23 cellular contexts compared by ENCODE assay signal in the genomic region with DNA sequence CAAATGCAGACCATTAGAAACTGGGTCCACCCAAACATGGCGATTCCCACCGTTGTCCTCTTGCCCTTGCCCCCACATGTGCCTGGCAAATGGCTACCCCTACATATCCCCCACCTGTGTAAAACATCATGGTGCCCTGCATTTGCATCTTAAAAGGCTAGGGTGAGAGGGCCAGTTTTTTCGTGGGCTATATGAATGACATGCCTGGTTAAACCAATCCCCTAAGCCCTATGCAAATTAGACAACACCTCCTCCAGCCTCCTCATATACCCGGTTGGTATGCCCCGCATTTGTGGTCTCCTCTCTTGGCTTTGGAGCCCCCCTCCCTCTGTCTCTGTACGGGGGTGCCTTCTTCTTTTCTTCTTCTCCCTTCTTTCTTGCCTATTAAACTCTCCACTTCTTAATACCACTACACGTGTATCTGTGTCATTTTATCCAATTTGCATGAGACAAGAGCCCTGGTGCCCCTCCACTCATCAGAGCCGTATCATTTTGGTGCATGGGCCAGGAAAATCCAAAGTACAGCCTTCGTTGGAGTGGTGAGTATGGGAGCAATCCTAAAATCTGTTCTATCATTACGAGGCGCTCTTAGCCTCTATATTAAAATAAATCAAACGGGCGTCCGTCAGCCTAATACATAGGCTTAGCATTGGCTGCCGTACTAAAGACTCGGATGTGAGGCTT. TPM values are rescaled to one million over a fixed set of nuclear protein-coding genes. Genes with fewer than 3 reads are reported as not detected.
A peak's percentile ranks its signal among the peaks of the same experiment; 100 is the strongest.
DNase-seq lines count a peak whose midpoint lies in the region; TF ChIP-seq lines count a peak whose summit lies in the region.
"Had no signal": no experiment of that assay in that cellular context is flagged by ENCODE, and none has a peak within 500 bp of the region (broad histone marks: within the 10 kb centered on the region; RNA-seq: fewer than 3 reads in every experiment).

No MANE protein-coding gene starts in this region.

- H3K14ac ChIP-seq in mesenchymal stem cell (ENCODE audit: low read length in 2 of 2) = no peak overlapping the region

- H3K36me3 Mint-ChIP-seq in endodermal cell (ENCODE audit: low read depth) = peaks cover 2% of the 10 kb centered on the region
- H3K36me3 Mint-ChIP-seq: activated naive CD8-positive, alpha-beta T cell had no signal

- H2BK15ac ChIP-seq in mesenchymal stem cell (ENCODE audit: low read depth, poor library complexity, severe bottlenecking) = no peak overlapping the region

- no peaks in the 10 kb centered on the region for H3K79me1 ChIP-seq in mesenchymal stem cell (replicated peaks; ENCODE audit: low read length, poor library complexity, severe bottlenecking)

- H3K23ac ChIP-seq in mesenchymal stem cell (ENCODE audit: low read length in 2 of 2) = no peak overlapping the region

- no peaks in the 10 kb centered on the region for H3K27me3 ChIP-seq in left ventricle myocardium inferior (ENCODE audit: low read depth)
- no peaks in the 10 kb centered on the region for H3K27me3 ChIP-seq in endodermal cell (ENCODE audit: control insufficient read depth, insufficient read depth, low read length, poor library complexity, severe bottlenecking)
- H3K27me3 ChIP-seq in mesenchymal stem cell (ENCODE audit: control insufficient read depth in 1 of 2, insufficient read depth in 1 of 2, low read length in 2 of 2) = peaks cover 0 to 8% of the 10 kb centered on the region in 2 experiments
- no peaks in the 10 kb centered on the region for H3K27me3 ChIP-seq in osteoblast (ENCODE audit: insufficient read depth, low read length)
- H3K27me3 ChIP-seq: heart right ventricle, SJCRH30 had no signal

- no peak overlapping the region for H2BK5ac ChIP-seq in mesenchymal stem cell (ENCODE audit: low read depth, low read length, poor library complexity, severe bottlenecking)

- H4K91ac ChIP-seq in mesenchymal stem cell (ENCODE audit: low read length) = no peak overlapping the region

- H3K9me3 Mint-ChIP-seq in endodermal cell = no peaks in the 10 kb centered on the region
- H3K9me3 Mint-ChIP-seq: activated T-cell treated with anti-CD3 and anti-CD28 coated beads, Interleukin-2, amount 50 U/mL, for 72 hours had no signal

- H2BK120ac ChIP-seq in mesenchymal stem cell (ENCODE audit: low read depth, low read length) = no peak overlapping the region

- H3K27ac ChIP-seq in left ventricle myocardium inferior (replicated peaks) = no peak overlapping the region
- H3K27ac ChIP-seq in endodermal cell (ENCODE audit: low read depth, low read length) = no peak overlapping the region
- no peak overlapping the region for H3K27ac ChIP-seq in mesenchymal stem cell (ENCODE audit: low read length, poor library complexity, severe bottlenecking)
- H3K27ac ChIP-seq in osteoblast (ENCODE audit: low read depth, low read length) = no peak overlapping the region
- H3K27ac ChIP-seq: 22Rv1, GM23248, heart right ventricle, SJCRH30, tibial artery had no signal

- H2AK5ac ChIP-seq in mesenchymal stem cell (ENCODE audit: low read length, severe bottlenecking) = peak overlapping the region; percentile 87

- no peak overlapping the region for H3K4me2 ChIP-seq in mesenchymal stem cell (ENCODE audit: low read length, poor library complexity, severe bottlenecking)
- no peak overlapping the region for H3K4me2 ChIP-seq in osteoblast (ENCODE audit: insufficient read depth, low read length)

- WGBS in endodermal cell (ENCODE audit: insufficient coverage in 1 of 2, insufficient read length in 1 of 2), 2 experiments = 11 to 26% methylated on average over 6 to 16 of the region's 16 CpGs
- WGBS in mesenchymal stem cell = 35% methylated on average over 15 of the region's 16 CpGs

- no peak overlapping the region for H3K18ac ChIP-seq in mesenchymal stem cell (ENCODE audit: low read depth in 1 of 2, low read length in 2 of 2)

- intact Hi-C loops in cardiac septum (cut with DNase I) = no loop called here
- intact Hi-C loops in left ventricle myocardium inferior (cut with micrococcal nuclease) = no loop called here

- H3K4me1 Mint-ChIP-seq in endodermal cell = peaks cover 9% of the 10 kb centered on the region

- peak overlapping the region; percentile 73 for H3K4me3 Mint-ChIP-seq in endodermal cell
- H3K4me3 Mint-ChIP-seq: activated CD8-positive, alpha-beta T cell treated with anti-CD3 and anti-CD28 coated beads, Interleukin-2, amount 10 ng/mL, durations not matched to agents 7 days and 5 days; activated naive CD8-positive, alpha-beta T cell; activated T-cell treated with anti-CD3 and anti-CD28 coated beads, Interleukin-2, amount 50 U/mL, for 72 hours had no signal

- H3K9me3 ChIP-seq in left ventricle myocardium inferior (replicated peaks) = no peaks in the 10 kb centered on the region
- H3K9me3 ChIP-seq in endodermal cell (ENCODE audit: control insufficient read depth, low read length) = no peaks in the 10 kb centered on the region
- no peaks in the 10 kb centered on the region for H3K9me3 ChIP-seq in mesenchymal stem cell (ENCODE audit: control insufficient read depth, low read length)
- no peaks in the 10 kb centered on the region for H3K9me3 ChIP-seq in osteoblast (ENCODE audit: low read depth, low read length)
- H3K9me3 ChIP-seq: heart right ventricle, SJCRH30, tibial artery had no signal

- no peak overlapping the region for H3K4ac ChIP-seq in mesenchymal stem cell (ENCODE audit: low read depth in 1 of 2, low read length in 2 of 2)

- H3K4me3 ChIP-seq in left ventricle myocardium inferior (no peak overlapping the region), endodermal cell (ENCODE audit: low read length) (peak overlapping the region; percentile 82), mesenchymal stem cell (ENCODE audit: insufficient read depth in 1 of 2, low read depth in 1 of 2, low read length in 2 of 2) (no peak overlapping the region), osteoblast (ENCODE audit: insufficient read depth, low read length) (no peak overlapping the region)
- H3K4me3 ChIP-seq: GM23248, heart right ventricle, SJCRH30, tibial artery had no signal

- H4K8ac ChIP-seq in mesenchymal stem cell (ENCODE audit: low read length) = no peak overlapping the region

- H3K4me1 ChIP-seq in left ventricle myocardium inferior (peaks cover 3% of the 10 kb centered on the region), endodermal cell (ENCODE audit: control insufficient read depth, insufficient read depth, low read length) (no peaks in the 10 kb centered on the region), mesenchymal stem cell (ENCODE audit: control insufficient read depth, insufficient read depth, low read depth, low read length) (peaks cover 8% of the 10 kb centered on the region), osteoblast (ENCODE audit: insufficient read depth, low read length) (peaks cover 8% of the 10 kb centered on the region)
- H3K4me1 ChIP-seq: SJCRH30, tibial artery had no signal

- H3K27ac Mint-ChIP-seq in endodermal cell = peak overlapping the region; percentile 97
- H3K27ac Mint-ChIP-seq: activated CD8-positive, alpha-beta T cell treated with anti-CD3 and anti-CD28 coated beads, Interleukin-2, amount 10 ng/mL, durations not matched to agents 7 days and 5 days; activated T-cell treated with anti-CD3 and anti-CD28 coated beads, Interleukin-2, amount 50 U/mL, for 72 hours had no signal

- H4K20me1 ChIP-seq in osteoblast (ENCODE audit: insufficient read depth, low read length) = no peaks in the 10 kb centered on the region

- H3K27me3 Mint-ChIP-seq in endodermal cell (ENCODE audit: insufficient read depth) = no peaks in the 10 kb centered on the region
- H3K27me3 Mint-ChIP-seq: activated naive CD8-positive, alpha-beta T cell had no signal

- no peaks in the 10 kb centered on the region for H3K36me3 ChIP-seq in left ventricle myocardium inferior
- no peaks in the 10 kb centered on the region for H3K36me3 ChIP-seq in endodermal cell (ENCODE audit: control insufficient read depth, insufficient read depth, low read length)
- H3K36me3 ChIP-seq in mesenchymal stem cell (ENCODE audit: control insufficient read depth in 1 of 2, insufficient read depth in 2 of 2, low read depth in 1 of 2, low read length in 2 of 2) = no peaks in the 10 kb centered on the region
- H3K36me3 ChIP-seq in osteoblast (ENCODE audit: insufficient read depth, low read length) = no peaks in the 10 kb centered on the region
- H3K36me3 ChIP-seq: heart right ventricle, SJCRH30, tibial artery had no signal

- no peaks in the 10 kb centered on the region for H3K79me2 ChIP-seq in osteoblast (ENCODE audit: insufficient read depth, low read length)

- TF ChIP-seq CTCF in left ventricle myocardium inferior (IDR thresholded peaks at IDR 0.05; ENCODE audit: borderline replicate concordance) (no peak), endodermal cell (conservative IDR thresholded peaks at IDR 0.05) (no peak), osteoblast (IDR thresholded peaks at IDR 0.05; ENCODE audit: extremely low read depth, low read depth, low read length) (no peak)

- no peak overlapping the region for H2AFZ ChIP-seq in mesenchymal stem cell (ENCODE audit: low read depth, low read length)
- H2AFZ ChIP-seq in osteoblast (ENCODE audit: low read length) = no peak overlapping the region

- no peak overlapping the region for H2BK12ac ChIP-seq in mesenchymal stem cell (ENCODE audit: low read length in 2 of 2)

- H3K9ac ChIP-seq in endodermal cell (ENCODE audit: extremely low read depth, low read length, poor library complexity, severe bottlenecking) (peak overlapping the region; percentile 45), mesenchymal stem cell (ENCODE audit: low read length) (no peak overlapping the region)
- H3K9ac ChIP-seq: GM23248 had no signal

- DNase-seq in cardiac septum (ENCODE audit: low spot score) = peak; percentile 14
- no peak for DNase-seq in left ventricle myocardium inferior
- peak; percentile 88 for DNase-seq in endodermal cell
- DNase-seq in mesenchymal stem cell = no peak
- no peak for DNase-seq in activated CD4-positive, CD25-positive, alpha-beta regulatory T cell treated with anti-CD3 and anti-CD28 coated beads, Interleukin-2, amount 50 U/mL, for 72 hours
- no peak for DNase-seq in osteoblast (ENCODE audit: insufficient read length, low spot score, missing footprints)
- no peak for DNase-seq in NCI-H2107 (lab: John Stamatoyannopoulos, UW)
- no peak for DNase-seq in kidney tubule cell (ENCODE audit: low spot score)
- DNase-seq: activated CD4-positive, CD25-positive, alpha-beta regulatory T cell; activated CD8-positive, alpha-beta T cell treated with anti-CD3 and anti-CD28 coated beads, Interleukin-2, amount 10 ng/mL, durations not matched to agents 7 days and 5 days; activated T-cell treated with anti-CD3 and anti-CD28 coated beads, Interleukin-2, amount 50 U/mL, for 72 hours; AML-193; GM23248; heart right ventricle; left ventricle myocardium superior; NCI-H1417; NCI-H524; PC-3; SJCRH30; tibial artery had no signal

RNA-seq across cellular contexts. Expression of a gene that starts 30.1 kb away (rescaled TPM):
- total RNA-seq in cardiac septum = 6.7 TPM
- total RNA-seq in left ventricle myocardium inferior = 20.8 TPM
- total RNA-seq in endodermal cell = 100 to 1,000 TPM in 1 of 2 donors, 10 to 100 TPM in 1; 92.3 to 109 TPM
- 102 TPM for polyA plus RNA-seq in endodermal cell (2013, experiment 1 of 2)
- 98.7 TPM for polyA plus RNA-seq in endodermal cell (2013, experiment 2 of 2)
- 326 TPM for polyA plus RNA-seq in mesenchymal stem cell (2013, experiment 1 of 2)
- polyA plus RNA-seq in mesenchymal stem cell (2013, experiment 2 of 2) = 319 TPM
- 18.0 and 19.5 TPM in 2 replicates for total RNA-seq in osteoblast

RNA-seq across cellular contexts. Expression of a gene that starts 36.7 kb away (rescaled TPM):
- total RNA-seq in cardiac septum (0.94 TPM), left ventricle myocardium inferior (0.63 TPM), endodermal cell (not detected), osteoblast (0.59 and 0.72 TPM in 2 replicates)
- not detected for polyA plus RNA-seq in endodermal cell (2013, experiment 1 of 2)
- polyA plus RNA-seq in endodermal cell (2013, experiment 2 of 2) = not detected
- not detected for polyA plus RNA-seq in mesenchymal stem cell (2013, experiment 1 of 2)
- not detected for polyA plus RNA-seq in mesenchymal stem cell (2013, experiment 2 of 2)
- total RNA-seq: GM23248, osteocyte, PC-3, SJCRH30 had no signal
- polyA plus RNA-seq: GM23248 had no signal

RNA-seq across cellular contexts. Expression of a gene that starts 46.0 kb away (rescaled TPM):
- total RNA-seq in cardiac septum (3.1 TPM), left ventricle myocardium inferior (1.3 TPM), endodermal cell (under 1 TPM in 1 of 2 donors, not detected in 1; 0.86 TPM), osteoblast (under 0.01 TPM in 1 of 2 replicates, not detected in the other)
- polyA plus RNA-seq in endodermal cell (2013, experiment 1 of 2) = 0.28 TPM
- polyA plus RNA-seq in endodermal cell (2013, experiment 2 of 2) = 0.29 TPM
- polyA plus RNA-seq in mesenchymal stem cell (2013, experiment 1 of 2) = 0.01 TPM
- not detected for polyA plus RNA-seq in mesenchymal stem cell (2013, experiment 2 of 2)
- total RNA-seq: GM23248, osteocyte, PC-3 had no signal
- polyA plus RNA-seq: GM23248 had no signal

Comparison
In these comparisons a context has a peak if more than half of its experiments do, and no peak if none do; other contexts are left out.
1. DNase-seq: peak in cardiac septum (single experiment) and endodermal cell (single experiment); none in left ventricle myocardium inferior (single experiment), mesenchymal stem cell (single experiment), activated CD4-positive, CD25-positive, alpha-beta regulatory T cell treated with anti-CD3 and anti-CD28 coated beads, Interleukin-2, amount 50 U/mL, for 72 hours (single experiment), osteoblast (single experiment), NCI-H2107 (single experiment) and kidney tubule cell (single experiment).